ENCODE assay signal across 8 cellular contexts in the genomic region with DNA sequence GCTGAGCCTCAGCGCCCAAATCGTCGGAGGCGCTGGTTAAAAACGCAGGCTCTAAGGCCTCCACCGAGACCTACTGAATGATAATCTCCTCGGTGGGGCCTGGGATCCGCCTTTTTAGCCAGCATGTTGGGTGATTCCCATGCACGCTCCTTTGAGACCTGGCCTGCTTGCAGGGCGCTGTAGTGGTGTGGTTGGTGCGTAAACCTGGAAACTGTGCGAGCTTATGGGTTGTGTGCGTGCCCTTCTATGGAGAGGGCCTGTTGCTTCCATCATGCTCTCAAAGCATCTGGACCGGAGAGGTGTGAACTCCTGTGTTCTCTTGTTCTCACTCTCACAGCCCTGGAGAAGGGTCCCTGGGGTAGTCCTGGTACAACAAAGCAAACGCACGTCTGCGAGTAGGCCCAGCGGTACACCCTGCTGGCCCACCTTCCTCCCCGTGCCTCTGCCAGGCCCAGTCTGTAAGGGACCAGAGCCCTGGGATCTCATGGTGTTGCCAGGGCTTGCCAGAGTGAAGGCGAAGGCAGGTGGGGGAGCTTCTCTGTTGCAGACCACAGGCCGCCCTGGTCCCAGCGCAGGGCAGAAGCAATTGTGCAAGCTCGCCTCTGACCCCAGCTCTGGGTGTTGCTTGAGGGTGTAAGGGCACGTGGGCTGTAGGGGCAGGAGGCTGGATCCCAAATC. TPM values are rescaled to one million over a fixed set of nuclear protein-coding genes. Genes with fewer than 3 reads are reported as not detected.
DNase-seq lines count a peak whose midpoint lies in the region; ATAC-seq, FAIRE-seq and TF ChIP-seq lines count a peak whose summit lies in the region.

No MANE protein-coding gene starts in this region.

- WGBS in pancreas, 2 donors, result 77 to 82% methylated on average over 24 of the region's 24 CpGs

- FAIRE-seq in pancreas (lab: Jason Lieb, UNC), result no peak

- H3K4me3 Mint-ChIP-seq in CD4-positive, alpha-beta memory T cell, result peak overlapping the region; percentile 79 to 87 (median 84)
- peak overlapping the region; percentile 87 for H3K4me3 Mint-ChIP-seq in endothelial cell (ENCODE audit: unreplicated experiment)

- ATAC-seq in pancreas (no peak), HG03135 (IDR thresholded peaks at IDR 0.05; ENCODE audit: unreplicated experiment) (no peak), HG02840 (IDR thresholded peaks at IDR 0.05; ENCODE audit: low FRiP score, unreplicated experiment) (no peak), GM21423 (IDR thresholded peaks at IDR 0.05; ENCODE audit: unreplicated experiment) (no peak)

- no peaks in the 10 kb centered on the region for H4K20me1 ChIP-seq in OCI-LY1 (ENCODE audit: insufficient read depth, low read length)

- no peaks in the 10 kb centered on the region for H3K79me2 ChIP-seq in OCI-LY1 (ENCODE audit: insufficient read depth, low read length)

- no peak overlapping the region for H2AFZ ChIP-seq in OCI-LY1 (ENCODE audit: low read length)

- no peak for DNase-seq in CD4-positive, alpha-beta memory T cell
- DNase-seq in endothelial cell (ENCODE audit: low spot score), result no peak
- peak in 1 of 6 donors; percentile 62 for DNase-seq in pancreas
- DNase-seq in UCSD-AML1 (lab: John Stamatoyannopoulos, UW; ENCODE audit: unreplicated experiment), result no peak

- H3K4me1 ChIP-seq in CD4-positive, alpha-beta memory T cell (ENCODE audit: insufficient read depth, low read length), result peaks cover 14% of the 10 kb centered on the region
- peaks cover 6% of the 10 kb centered on the region for H3K4me1 ChIP-seq in OCI-LY1 (ENCODE audit: insufficient read depth, low read length, severe bottlenecking)
- peaks cover 0 to 11% (median 5%) of the 10 kb centered on the region in 3 donors for H3K4me1 ChIP-seq in pancreas

- H3K9me2 ChIP-seq in OCI-LY1 (ENCODE audit: low read depth, low read length), result no peaks in the 10 kb centered on the region

- peak overlapping the region; percentile 40; the same call in 1 of the 2 replicates for H3K4me2 ChIP-seq in OCI-LY1 (ENCODE audit: low read length)

- H3K36me3 Mint-ChIP-seq in CD4-positive, alpha-beta memory T cell, result no peaks in the 10 kb centered on the region
- peaks cover 4% of the 10 kb centered on the region for H3K36me3 Mint-ChIP-seq in endothelial cell (ENCODE audit: low read depth, unreplicated experiment)

- intact Hi-C loops in CD4-positive, alpha-beta memory T cell (cut with micrococcal nuclease), result no loop called here
- intact Hi-C loops in pancreas (cut with DNase I), result no loop called here

- POLR2A ChIA-PET in CD4-positive, alpha-beta memory T cell (lab: Charles Lee; ENCODE audit: partially characterized antibody), result interaction anchor here (0.9 to 1.5 kb wide), 3 partner anchors 54 to 112 kb away, joined by 3 to 7 read pairs (median 4); partner anchors contain the start of gene UBB

- H3K9me3 Mint-ChIP-seq in CD4-positive, alpha-beta memory T cell, result no peaks in the 10 kb centered on the region
- H3K9me3 Mint-ChIP-seq in endothelial cell (ENCODE audit: unreplicated experiment), result no peaks in the 10 kb centered on the region

- no peak for TF ChIP-seq CTCF in OCI-LY1 (IDR thresholded peaks at IDR 0.05; ENCODE audit: low read length)
- TF ChIP-seq CTCF in endothelial cell (IDR thresholded peaks at IDR 0.05; ENCODE audit: unreplicated experiment), result no peak
- no peak for TF ChIP-seq CTCF in pancreas (IDR thresholded peaks at IDR 0.05)

- H3K27me3 ChIP-seq in CD4-positive, alpha-beta memory T cell (ENCODE audit: insufficient read depth, low read length), result no peaks in the 10 kb centered on the region
- H3K27me3 ChIP-seq in OCI-LY1 (ENCODE audit: insufficient read depth, low read length) (peaks cover under 1% of the 10 kb centered on the region; the same call in 1 of the 2 replicates), pancreas (no peaks in the 10 kb centered on the region)

- H3K9me3 ChIP-seq in CD4-positive, alpha-beta memory T cell (ENCODE audit: control insufficient read depth in 1 of 2, low read length in 2 of 2), result no peaks in the 10 kb centered on the region
- H3K9me3 ChIP-seq in OCI-LY1 (ENCODE audit: low read length), result no peaks in the 10 kb centered on the region
- H3K9me3 ChIP-seq in pancreas, result no peaks in the 10 kb centered on the region

- no peaks in the 10 kb centered on the region for H3K36me3 ChIP-seq in CD4-positive, alpha-beta memory T cell (ENCODE audit: insufficient read depth, low read length)
- H3K36me3 ChIP-seq in OCI-LY1 (ENCODE audit: insufficient read depth, low read length) (no peaks in the 10 kb centered on the region), pancreas (no peaks in the 10 kb centered on the region)

- peaks cover 2 to 4% of the 10 kb centered on the region in 2 donors for H3K27me3 Mint-ChIP-seq in CD4-positive, alpha-beta memory T cell
- H3K27me3 Mint-ChIP-seq in endothelial cell (ENCODE audit: unreplicated experiment), result peaks cover 12% of the 10 kb centered on the region

- H3F3A ChIP-seq in OCI-LY1 (ENCODE audit: insufficient read depth, low read length), result no peaks in the 10 kb centered on the region

- H3K4me1 Mint-ChIP-seq in CD4-positive, alpha-beta memory T cell, result peaks cover 5 to 19% (median 13%) of the 10 kb centered on the region in 4 donors
- peaks cover 19% of the 10 kb centered on the region for H3K4me1 Mint-ChIP-seq in endothelial cell (ENCODE audit: unreplicated experiment)

- no peak overlapping the region for H3K9ac ChIP-seq in OCI-LY1 (ENCODE audit: low read length)

- peak overlapping the region in 1 of 2 donors; percentile 41 for H3K4me3 ChIP-seq in CD4-positive, alpha-beta memory T cell (ENCODE audit: low read length in 2 of 2)
- H3K4me3 ChIP-seq in OCI-LY1 (ENCODE audit: low read depth, low read length, poor library complexity, severe bottlenecking), result peak overlapping the region; percentile 45
- H3K4me3 ChIP-seq in pancreas, result peak overlapping the region in 3 of 4 donors; percentile 24 to 69 (median 59)

- CTCF ChIA-PET in CD4-positive, alpha-beta memory T cell (lab: Charles Lee; ENCODE audit: partially characterized antibody), result interaction anchor here (0.9 kb wide), 2 partner anchors 27 to 140 kb away, joined by 3 read pairs; no protein-coding TSS in a partner anchor

- H3K27ac Mint-ChIP-seq in CD4-positive, alpha-beta memory T cell, result peak overlapping the region in 2 of 7 donors; percentile 24 to 60
- H3K27ac Mint-ChIP-seq in endothelial cell (ENCODE audit: unreplicated experiment), result peak overlapping the region; percentile 52

- H3K27ac ChIP-seq in CD4-positive, alpha-beta memory T cell (ENCODE audit: low read depth, low read length), result no peak overlapping the region
- H3K27ac ChIP-seq in OCI-LY1 (ENCODE audit: low read depth, low read length, poor library complexity, severe bottlenecking), result no peak overlapping the region
- no peak overlapping the region for H3K27ac ChIP-seq in pancreas

RNA-seq across cellular contexts. Expression of gene LRRC75A, which starts 0.8 kb away (rescaled TPM):
- 1 to 10 TPM; 5.4 to 5.7 TPM for total RNA-seq in CD4-positive, alpha-beta memory T cell
- 1 to 10 TPM in 1 of 2 donors, under 1 TPM in 1; 0.72 to 2.5 TPM for polyA plus RNA-seq in CD4-positive, alpha-beta memory T cell
- total RNA-seq in endothelial cell (ENCODE audit: unreplicated experiment), result 0.95 TPM
- total RNA-seq in pancreas, result 1 to 10 TPM in 5 of 6 donors, under 1 TPM in 1; 0.95 to 2.7 (median 1.5) TPM
- 1 to 10 TPM; 2.3 to 4.0 TPM for polyA plus RNA-seq in pancreas
